15 cellular contexts compared by ENCODE assay signal in genomic region chr1:41889506-41890414, GRCh38. TPM values are rescaled to one million over a fixed set of nuclear protein-coding genes. Genes with fewer than 3 reads are reported as not detected.
DNase-seq lines count a peak whose midpoint lies in the region; ATAC-seq, FAIRE-seq and TF ChIP-seq lines count a peak whose summit lies in the region.
"Had no signal": no experiment of that assay in that cellular context is flagged by ENCODE, and none has a peak within 500 bp of the region (broad histone marks: within the 10 kb centered on the region; RNA-seq: fewer than 3 reads in every experiment).

No MANE protein-coding gene starts in this region.

- H3K27ac Mint-ChIP-seq in T-cell (peak overlapping the region; percentile 38 to 95), type B pancreatic cell (peak overlapping the region; percentile 39)

- POLR2A ChIA-PET in T-cell (lab: Charles Lee): no interaction called here

- ATAC-seq in heart right ventricle (no peak), Right ventricle myocardium inferior (no peak), T-cell (replicated peaks in 1 of 4) (no peak), lung (ENCODE audit: insufficient read depth, low FRiP score) (no peak)

- H3K4me3 Mint-ChIP-seq in T-cell: peak overlapping the region in 2 of 3 donors; percentile 51 to 72
- H3K4me3 Mint-ChIP-seq in type B pancreatic cell: no peak overlapping the region
- H3K4me3 Mint-ChIP-seq: nephron had no signal

- H3K27me3 Mint-ChIP-seq in T-cell (no peaks in the 10 kb centered on the region), type B pancreatic cell (no peaks in the 10 kb centered on the region)

- H3K36me3 Mint-ChIP-seq in T-cell (no peaks in the 10 kb centered on the region), type B pancreatic cell (no peaks in the 10 kb centered on the region)

- H3K4me3 ChIP-seq in heart right ventricle (no peak overlapping the region), lung (no peak overlapping the region)
- H3K4me3 ChIP-seq: left lung, suprapubic skin had no signal

- H3K27me3 ChIP-seq in heart right ventricle (no peaks in the 10 kb centered on the region), lung (ENCODE audit: control insufficient read depth, insufficient read depth) (no peaks in the 10 kb centered on the region)
- H3K27me3 ChIP-seq: left lung, suprapubic skin had no signal

- H3K9me3 Mint-ChIP-seq in T-cell: no peaks in the 10 kb centered on the region
- H3K9me3 Mint-ChIP-seq in type B pancreatic cell: no peaks in the 10 kb centered on the region
- H3K9me3 Mint-ChIP-seq: nephron had no signal

- H3K36me3 ChIP-seq in heart right ventricle (no peaks in the 10 kb centered on the region), lung (ENCODE audit: control insufficient read depth in 2 of 2, insufficient read depth in 2 of 2, low read length in 2 of 2) (no peaks in the 10 kb centered on the region)
- H3K36me3 ChIP-seq: left lung, suprapubic skin had no signal

- peaks cover 2 to 44% (median 36%) of the 10 kb centered on the region in 9 donors for H3K4me1 ChIP-seq in heart right ventricle
- peaks cover 5 to 8% of the 10 kb centered on the region in 2 donors for H3K4me1 ChIP-seq in lung (ENCODE audit: control insufficient read depth in 2 of 2, insufficient read depth in 2 of 2, low read length in 2 of 2)

- peak overlapping the region in 8 of 10 donors; percentile 56 to 88 (median 79) for H3K27ac ChIP-seq in heart right ventricle
- H3K27ac ChIP-seq in lung (ENCODE audit: low read depth in 1 of 2, low read length in 1 of 2): peak overlapping the region; percentile 5 to 29
- H3K27ac ChIP-seq: suprapubic skin had no signal

- 94 to 95% methylated on average over 8 of the region's 8 CpGs for WGBS in heart right ventricle, 2 donors
- 97 to 99% methylated on average over 8 of the region's 8 CpGs for WGBS in lung, 2 donors

- intact Hi-C loops in heart right ventricle (cut with DNase I) (loop anchor here in 2 of 10 donors (5.0 to 10.0 kb wide), 2 partner anchors 75 to 77 kb away; no protein-coding TSS in a partner anchor), Right ventricle myocardium inferior (cut with DNase I) (loop anchor here (10.0 kb wide), 1 partner anchor 145 kb away; no protein-coding TSS in a partner anchor)

- no peak for FAIRE-seq in RCC 7860 (lab: Jason Lieb, UNC)

- TF ChIP-seq CTCF in heart right ventricle (IDR thresholded peaks at IDR 0.05) (no peak), lung (IDR thresholded peaks at IDR 0.05; ENCODE audit: control extremely low read depth, extremely low read depth) (no peak), type B pancreatic cell (conservative IDR thresholded peaks at IDR 0.05) (no peak)

- peaks cover 40 to 57% (median 49%) of the 10 kb centered on the region in 3 donors for H3K4me1 Mint-ChIP-seq in T-cell
- peaks cover 17% of the 10 kb centered on the region for H3K4me1 Mint-ChIP-seq in type B pancreatic cell (ENCODE audit: unreplicated experiment)

- DNase-seq in heart right ventricle (no peak), Right ventricle myocardium inferior (ENCODE audit: missing footprints) (no peak), T-cell (no peak), lung (ENCODE audit: low spot score) (no peak), type B pancreatic cell (ENCODE audit: extremely low spot score, unreplicated experiment) (peak; percentile 15), RCC 7860 (ENCODE audit: low spot score) (no peak), NCI-H2171 (lab: John Stamatoyannopoulos, UW) (no peak)
- no peak for DNase-seq in central memory CD4-positive, alpha-beta T cell
- DNase-seq: activated CD8-positive, alpha-beta memory T cell treated with anti-CD3 and anti-CD28 coated beads for 24 hours; DMS53; effector memory CD4-positive, alpha-beta T cell; left lung; NCI-H1092 treated with DMSO at 0.1 percent for 48 hours had no signal

- no peaks in the 10 kb centered on the region for H3K9me3 ChIP-seq in heart right ventricle
- no peaks in the 10 kb centered on the region for H3K9me3 ChIP-seq in lung (ENCODE audit: control insufficient read depth in 2 of 2, insufficient read depth in 1 of 2, low read length in 1 of 2)
- H3K9me3 ChIP-seq: left lung, suprapubic skin had no signal

- CTCF ChIA-PET in T-cell (lab: Charles Lee): no interaction called here

RNA-seq across cellular contexts. Expression of gene HIVEP3, which starts 29.0 kb away (rescaled TPM):
- total RNA-seq in heart right ventricle (1 to 10 TPM; 3.8 to 7.5 (median 5.4) TPM), Right ventricle myocardium inferior (6.5 TPM), T-cell (10 to 100 TPM in 1 of 5 donors, 1 to 10 TPM in 4; 7.0 to 15.3 (median 8.8) TPM), lung (10 to 100 TPM in 1 of 2 donors, 1 to 10 TPM in 1; 8.9 to 14.7 TPM), type B pancreatic cell (ENCODE audit: low replicate concordance) (3.7 and 9.2 TPM in 2 replicates)
- polyA plus RNA-seq in heart right ventricle (1 to 10 TPM; 2.6 to 4.5 TPM), lung (1 to 10 TPM; 7.0 to 8.7 TPM)
